18 cellular contexts compared by ENCODE assay signal in genomic region chr11:14542384-14542783, GRCh38. TPM values are rescaled to one million over a fixed set of nuclear protein-coding genes. Genes with fewer than 3 reads are reported as not detected.
DNase-seq lines count a peak whose midpoint lies in the region; ATAC-seq and TF ChIP-seq lines count a peak whose summit lies in the region.
"Had no signal": no experiment of that assay in that cellular context is flagged by ENCODE, and none has a peak within 500 bp of the region (broad histone marks: within the 10 kb centered on the region; RNA-seq: fewer than 3 reads in every experiment).

No MANE protein-coding gene starts in this region.

- H3K27ac Mint-ChIP-seq in naive thymus-derived CD4-positive, alpha-beta T cell = peak overlapping the region in 5 of 9 donors; percentile 18 to 75 (median 58)
- H3K27ac Mint-ChIP-seq: activated CD4-positive, alpha-beta memory T cell treated with anti-CD3 and anti-CD28 coated beads, Interleukin-2, amount 10 ng/mL, durations not matched to agents 7 days and 5 days; activated T-helper 17 cell treated with anti-CD3 and anti-CD28 coated beads, Interleukin-2, amount 50 U/mL, for 72 hours had no signal

- H3K36me3 ChIP-seq in naive thymus-derived CD4-positive, alpha-beta T cell (ENCODE audit: control insufficient read depth in 2 of 3, insufficient read depth in 3 of 3, low read length in 3 of 3) = no peaks in the 10 kb centered on the region

- peak; percentile 8 for DNase-seq in DMS 273 (lab: John Stamatoyannopoulos, UW; ENCODE audit: unreplicated experiment)
- DNase-seq in DMS 273 treated with DMSO at 0.1 percent for 48 hours (lab: John Stamatoyannopoulos, UW) = no peak
- peak; percentile 67 for DNase-seq in NB4 (ENCODE audit: low read depth)
- DNase-seq in NCI-H748 treated with DMSO at 0.1 percent for 48 hours (lab: John Stamatoyannopoulos, UW) = peak; percentile 90
- no peak for DNase-seq in naive thymus-derived CD4-positive, alpha-beta T cell
- DNase-seq in HK-2 (ENCODE audit: unreplicated experiment) = no peak
- DNase-seq: activated CD4-positive, alpha-beta memory T cell treated with anti-CD3 and anti-CD28 coated beads, Interleukin-2, amount 10 ng/mL, durations not matched to agents 7 days and 5 days; amygdala; cerebellar nuclear complex; stimulated activated CD4-positive, alpha-beta T cell treated with anti-CD3 and anti-CD28 coated beads, Interleukin-2, amount 100 ng/mL, for 24 hours; testis had no signal

- no peaks in the 10 kb centered on the region for H3K27me3 Mint-ChIP-seq in naive thymus-derived CD4-positive, alpha-beta T cell
- H3K27me3 Mint-ChIP-seq: activated CD4-positive, alpha-beta memory T cell treated with anti-CD3 and anti-CD28 coated beads, Interleukin-2, amount 10 ng/mL, durations not matched to agents 7 days and 5 days; activated T-helper 17 cell treated with anti-CD3 and anti-CD28 coated beads, Interleukin-2, amount 50 U/mL, for 72 hours had no signal

- H3K4me1 ChIP-seq in naive thymus-derived CD4-positive, alpha-beta T cell (ENCODE audit: control insufficient read depth in 2 of 2, insufficient read depth in 2 of 2, low read length in 2 of 2) = peaks cover 0 to 17% of the 10 kb centered on the region in 2 donors

- peaks cover 15 to 75% (median 49%) of the 10 kb centered on the region in 7 donors for H3K4me1 Mint-ChIP-seq in naive thymus-derived CD4-positive, alpha-beta T cell

- H3K9me3 ChIP-seq in naive thymus-derived CD4-positive, alpha-beta T cell (ENCODE audit: control insufficient read depth in 2 of 3, low read length in 3 of 3) = no peaks in the 10 kb centered on the region
- H3K9me3 ChIP-seq: testis had no signal

- no peaks in the 10 kb centered on the region for H3K27me3 ChIP-seq in naive thymus-derived CD4-positive, alpha-beta T cell (ENCODE audit: control insufficient read depth in 2 of 2, insufficient read depth in 2 of 2, low read length in 2 of 2)
- H3K27me3 ChIP-seq: testis had no signal

- TF ChIP-seq CTCF in NB4 (IDR thresholded peaks at IDR 0.05; ENCODE audit: low read depth, low read length) = no peak

- intact Hi-C loops in naive thymus-derived CD4-positive, alpha-beta T cell (cut with micrococcal nuclease) = loop anchor here in 1 of 2 donors (1.0 kb wide), 1 partner anchor 9 kb away; no protein-coding TSS in a partner anchor

- POLR2A ChIA-PET in naive thymus-derived CD4-positive, alpha-beta T cell (lab: Charles Lee) = interaction anchor here (0.7 to 2.2 kb wide), 7 partner anchors 12 to 350 kb away, joined by 3 to 7 read pairs (median 3); partner anchors contain the start of gene CYP2R1

- peaks cover 0 to 45% (median 3%) of the 10 kb centered on the region in 5 donors for H3K36me3 Mint-ChIP-seq in naive thymus-derived CD4-positive, alpha-beta T cell

- CTCF ChIA-PET in naive thymus-derived CD4-positive, alpha-beta T cell (lab: Charles Lee) = interaction anchor here (1.3 kb wide), 1 partner anchor 366 kb away, joined by 5 read pairs; no protein-coding TSS in a partner anchor

- H3K9me3 Mint-ChIP-seq in naive thymus-derived CD4-positive, alpha-beta T cell = peaks cover 0 to 5% (median 0%) of the 10 kb centered on the region in 11 donors
- H3K9me3 Mint-ChIP-seq: neural crest cell had no signal

- no peak for TF ChIP-seq POLR2A in NB4 (IDR thresholded peaks at IDR 0.05; ENCODE audit: extremely low read depth, insufficient read length)

- no peak for ATAC-seq in naive thymus-derived CD4-positive, alpha-beta T cell
- no peak for ATAC-seq in HG02642 (IDR thresholded peaks at IDR 0.05; ENCODE audit: poor library complexity, unreplicated experiment)
- no peak for ATAC-seq in HG03139 (IDR thresholded peaks at IDR 0.05; ENCODE audit: unreplicated experiment)
- ATAC-seq: activated T-helper 17 cell treated with anti-CD3 and anti-CD28 coated beads, Interleukin-2, amount 50 U/mL, for 72 hours; Panc1 had no signal

- H3K27ac ChIP-seq in naive thymus-derived CD4-positive, alpha-beta T cell (ENCODE audit: low read depth, low read length) = no peak overlapping the region
- H3K27ac ChIP-seq: 22Rv1 had no signal

- no peak overlapping the region for H3K4me3 ChIP-seq in NB4 (ENCODE audit: low read depth, low read length)
- H3K4me3 ChIP-seq in naive thymus-derived CD4-positive, alpha-beta T cell (ENCODE audit: low read length) = no peak overlapping the region
- H3K4me3 ChIP-seq: lung, testis had no signal

- H3K4me3 Mint-ChIP-seq in naive thymus-derived CD4-positive, alpha-beta T cell = no peak overlapping the region
- H3K4me3 Mint-ChIP-seq: activated CD4-positive, alpha-beta memory T cell treated with anti-CD3 and anti-CD28 coated beads, Interleukin-2, amount 10 ng/mL, durations not matched to agents 7 days and 5 days; activated T-helper 17 cell treated with anti-CD3 and anti-CD28 coated beads, Interleukin-2, amount 50 U/mL, for 72 hours; neural crest cell had no signal

RNA-seq across cellular contexts. Expression of gene PSMA1, which starts 22.2 kb away (rescaled TPM):
- 100 to 1,000 TPM; 103 to 253 (median 120) TPM for total RNA-seq in naive thymus-derived CD4-positive, alpha-beta T cell
- 100 to 1,000 TPM; 128 to 171 TPM for polyA plus RNA-seq in naive thymus-derived CD4-positive, alpha-beta T cell

RNA-seq across cellular contexts. Expression of gene COPB1, which starts 42.8 kb away (rescaled TPM):
- total RNA-seq in naive thymus-derived CD4-positive, alpha-beta T cell = 100 to 1,000 TPM in 1 of 5 experiments, 10 to 100 TPM in 4; 73.4 to 102 (median 75.9) TPM
- polyA plus RNA-seq in naive thymus-derived CD4-positive, alpha-beta T cell = 10 to 100 TPM; 57.8 to 81.2 TPM

Comparison
In these comparisons a context has a peak if more than half of its experiments do, and no peak if none do; other contexts are left out.
1. DNase-seq: peak in DMS 273 (single experiment), NB4 (single experiment) and NCI-H748 treated with DMSO at 0.1 percent for 48 hours (single experiment); none in DMS 273 treated with DMSO at 0.1 percent for 48 hours (single experiment), naive thymus-derived CD4-positive, alpha-beta T cell (0 of 9) and HK-2 (single experiment).